In genomic region chr10:117442944-117443676, GRCh38 we compare ENCODE assay signal across 1 cellular context.
TF ChIP-seq lines count a peak whose summit lies in the region.

No MANE protein-coding gene starts in this region.

TF ChIP-seq in HEK293, 187 proteins besides CTCF, POLR2A, EP300 and RAD21 (continued from another document and continues in another):
- TF ChIP-seq PRDM4 (tag by site-specific recombination; IDR thresholded peaks at IDR 0.05) (no peak), ZNF529 (tag by site-specific recombination; IDR thresholded peaks at IDR 0.05; ENCODE audit: insufficient replicate concordance) (no peak), SALL2 (tag by site-specific recombination; IDR thresholded peaks at IDR 0.05; ENCODE audit: borderline replicate concordance) (no peak), ZSCAN18 (tag by site-specific recombination; IDR thresholded peaks at IDR 0.05) (no peak), ZNF292 (tag by site-specific recombination; IDR thresholded peaks at IDR 0.05; ENCODE audit: borderline replicate concordance, low read depth) (no peak), PRDM2 (tag by site-specific recombination; IDR thresholded peaks at IDR 0.05; ENCODE audit: borderline replicate concordance) (no peak), FEZF1 (tag by site-specific recombination; IDR thresholded peaks at IDR 0.05) (no peak), ZNF571 (tag by site-specific recombination; IDR thresholded peaks at IDR 0.05) (no peak), ZNF704 (tag by site-specific recombination; IDR thresholded peaks at IDR 0.05) (no peak), PRDM10 (tag by site-specific recombination; IDR thresholded peaks at IDR 0.05) (peak; percentile 90), ZBTB20 (tag by site-specific recombination; IDR thresholded peaks at IDR 0.05) (no peak), RBAK (tag by site-specific recombination; IDR thresholded peaks at IDR 0.05) (no peak), ZBTB26 (tag by site-specific recombination; optimal IDR thresholded peaks at IDR 0.05) (no peak), ZNF37A (tag by site-specific recombination; IDR thresholded peaks at IDR 0.05) (no peak), ZFP37 (tag by site-specific recombination; IDR thresholded peaks at IDR 0.05) (no peak), KLF7 (tag by site-specific recombination; IDR thresholded peaks at IDR 0.05; ENCODE audit: borderline replicate concordance) (no peak), ZNF548 (tag by site-specific recombination; IDR thresholded peaks at IDR 0.05) (no peak), ZNF645 (tag by site-specific recombination; IDR thresholded peaks at IDR 0.05) (no peak), ZNF2 (tag by site-specific recombination; IDR thresholded peaks at IDR 0.05) (no peak), ZNF148 (tag by site-specific recombination; IDR thresholded peaks at IDR 0.05; ENCODE audit: borderline replicate concordance) (no peak), ZNF473 (tag by site-specific recombination; IDR thresholded peaks at IDR 0.05) (no peak), ZNF707 (tag by site-specific recombination; IDR thresholded peaks at IDR 0.05) (no peak), GLIS1 (tag by site-specific recombination; IDR thresholded peaks at IDR 0.05) (peak; percentile 63), ZNF747 (tag by site-specific recombination; IDR thresholded peaks at IDR 0.05) (no peak), GLI2 (tag by site-specific recombination; IDR thresholded peaks at IDR 0.05; ENCODE audit: borderline replicate concordance, low read depth) (no peak), ZEB2 (tag by site-specific recombination; IDR thresholded peaks at IDR 0.05) (0 out of 2 replicates have a peak, but pooled peaks have one; percentile 34), ZNF19 (tag by site-specific recombination; IDR thresholded peaks at IDR 0.05; ENCODE audit: low read depth) (no peak), ELK4 (IDR thresholded peaks at IDR 0.05; ENCODE audit: borderline replicate concordance, low read depth, low read length) (no peak), ZNF776 (tag by site-specific recombination; IDR thresholded peaks at IDR 0.05; ENCODE audit: borderline replicate concordance) (no peak)
